Comparison of ENCODE assay signal across 17 cellular contexts in genomic region chr11:61080986-61081590, GRCh38. TPM values are rescaled to one million over a fixed set of nuclear protein-coding genes. Genes with fewer than 3 reads are reported as not detected.
DNase-seq lines count a peak whose midpoint lies in the region; ATAC-seq and TF ChIP-seq lines count a peak whose summit lies in the region.
"Had no signal": no experiment of that assay in that cellular context is flagged by ENCODE, and none has a peak within 500 bp of the region (broad histone marks: within the 10 kb centered on the region; RNA-seq: fewer than 3 reads in every experiment).

No MANE protein-coding gene starts in this region.

- no peaks in the 10 kb centered on the region for H3K36me3 Mint-ChIP-seq in CD4-positive, alpha-beta T cell (ENCODE audit: low read depth)
- peaks cover 6% of the 10 kb centered on the region for H3K36me3 Mint-ChIP-seq in activated CD8-positive, alpha-beta memory T cell treated with anti-CD3 and anti-CD28 coated beads, Interleukin-2, amount 10 ng/mL, durations not matched to agents 7 days and 5 days
- H3K36me3 Mint-ChIP-seq: mesothelial cell of epicardium had no signal

- ATAC-seq in CD4-positive, alpha-beta T cell (ENCODE audit: poor library complexity): no peak
- ATAC-seq in activated CD8-positive, alpha-beta memory T cell treated with anti-CD3 and anti-CD28 coated beads, Interleukin-2, amount 10 ng/mL, durations not matched to agents 7 days and 5 days: no peak
- no peak for ATAC-seq in GM18861 (IDR thresholded peaks at IDR 0.05; ENCODE audit: unreplicated experiment)

- H3K9me3 ChIP-seq in CD4-positive, alpha-beta T cell (ENCODE audit: control insufficient read depth, low read length): no peaks in the 10 kb centered on the region
- H3K9me3 ChIP-seq: esophagus squamous epithelium had no signal

- DNase-seq in CD4-positive, alpha-beta T cell: no peak
- DNase-seq in GM10266 (ENCODE audit: extremely low spot score) (no peak), iPS-NIHi7 (ENCODE audit: extremely low spot score) (peak; percentile 35), NCI-H526 (lab: John Stamatoyannopoulos, UW) (no peak), caudate nucleus (lab: John Stamatoyannopoulos, UW) (no peak), glomerular visceral epithelial cell (ENCODE audit: extremely low spot score) (no peak)
- DNase-seq in activated CD8-positive, alpha-beta memory T cell treated with anti-CD3 and anti-CD28 coated beads, Interleukin-2, amount 10 ng/mL, durations not matched to agents 7 days and 5 days: no peak
- DNase-seq: aorta, esophagus squamous epithelium, head of caudate nucleus, HFFc6, NCI-H1092 treated with DMSO at 0.1 percent for 48 hours, NCI-H2171, SHP77 treated with DMSO at 0.1 percent for 48 hours, T-helper 9 cell had no signal

- peak overlapping the region; percentile 98 for H3K27ac Mint-ChIP-seq in CD4-positive, alpha-beta T cell
- peak overlapping the region; percentile 98 for H3K27ac Mint-ChIP-seq in activated CD8-positive, alpha-beta memory T cell treated with anti-CD3 and anti-CD28 coated beads, Interleukin-2, amount 10 ng/mL, durations not matched to agents 7 days and 5 days
- H3K27ac Mint-ChIP-seq: HFFc6, mesothelial cell of epicardium had no signal

- peaks cover 79% of the 10 kb centered on the region for H3K4me1 Mint-ChIP-seq in CD4-positive, alpha-beta T cell (ENCODE audit: low read depth)
- peaks cover 73% of the 10 kb centered on the region for H3K4me1 Mint-ChIP-seq in activated CD8-positive, alpha-beta memory T cell treated with anti-CD3 and anti-CD28 coated beads, Interleukin-2, amount 10 ng/mL, durations not matched to agents 7 days and 5 days
- H3K4me1 Mint-ChIP-seq: mesothelial cell of epicardium had no signal

- no peak for TF ChIP-seq CTCF in CD4-positive, alpha-beta T cell (IDR thresholded peaks at IDR 0.05)
- peak; percentile 21 for TF ChIP-seq CTCF in GM10266 (IDR thresholded peaks at IDR 0.05; ENCODE audit: control insufficient read depth, insufficient read depth, low read depth, missing control alignments)

- POLR2A ChIA-PET in CD4-positive, alpha-beta T cell (lab: Charles Lee): interaction anchor here (0.7 to 14.5 kb wide), 36 partner anchors 10 to 169 kb away, joined by 3 to 237 read pairs (median 9); partner anchors contain the start of genes CD5 and TMEM109

- no peaks in the 10 kb centered on the region for H3K27me3 ChIP-seq in CD4-positive, alpha-beta T cell (ENCODE audit: control insufficient read depth, insufficient read depth, low read length)

- peak overlapping the region; percentile 91 for H3K4me3 Mint-ChIP-seq in CD4-positive, alpha-beta T cell
- peak overlapping the region; percentile 68 for H3K4me3 Mint-ChIP-seq in activated CD8-positive, alpha-beta memory T cell treated with anti-CD3 and anti-CD28 coated beads, Interleukin-2, amount 10 ng/mL, durations not matched to agents 7 days and 5 days
- H3K4me3 Mint-ChIP-seq: HFFc6, mesothelial cell of epicardium had no signal

- CTCF ChIA-PET in CD4-positive, alpha-beta T cell (lab: Charles Lee): interaction anchor here (0.7 to 3.3 kb wide), 17 partner anchors 9 to 165 kb away, joined by 3 to 19 read pairs (median 4); partner anchors contain the start of genes CD5 and CD6
- CTCF ChIA-PET in activated CD8-positive, alpha-beta memory T cell treated with anti-CD3 and anti-CD28 coated beads, Interleukin-2, amount 10 ng/mL, durations not matched to agents 7 days and 5 days (lab: Charles Lee): interaction anchor here (0.6 to 4.5 kb wide), 26 partner anchors 11 to 106 kb away, joined by 3 to 29 read pairs (median 4); partner anchors contain the start of gene CD5

- H3K27ac ChIP-seq in CD4-positive, alpha-beta T cell (ENCODE audit: low read depth, low read length): peak overlapping the region; percentile 90
- H3K27ac ChIP-seq in caudate nucleus (ENCODE audit: low read depth, low read length): no peak overlapping the region

- H3K27me3 Mint-ChIP-seq in CD4-positive, alpha-beta T cell: no peaks in the 10 kb centered on the region
- H3K27me3 Mint-ChIP-seq in activated CD8-positive, alpha-beta memory T cell treated with anti-CD3 and anti-CD28 coated beads, Interleukin-2, amount 10 ng/mL, durations not matched to agents 7 days and 5 days: no peaks in the 10 kb centered on the region

- peaks cover 3% of the 10 kb centered on the region for H3K9me3 Mint-ChIP-seq in CD4-positive, alpha-beta T cell
- H3K9me3 Mint-ChIP-seq in activated CD8-positive, alpha-beta memory T cell treated with anti-CD3 and anti-CD28 coated beads, Interleukin-2, amount 10 ng/mL, durations not matched to agents 7 days and 5 days (ENCODE audit: low read depth): peaks cover 2% of the 10 kb centered on the region

- intact Hi-C loops in CD4-positive, alpha-beta T cell (cut with DNase I, micrococcal nuclease): loop anchor here (2.0 to 5.0 kb wide), 3 partner anchors 39 to 106 kb away; no protein-coding TSS in a partner anchor

RNA-seq across cellular contexts. Expression of gene CD5, which starts 21.2 kb away (rescaled TPM):
- 100 to 1,000 TPM; 421 to 423 TPM for total RNA-seq in CD4-positive, alpha-beta T cell
- 100 to 1,000 TPM; 134 to 152 TPM for total RNA-seq in activated CD8-positive, alpha-beta memory T cell treated with anti-CD3 and anti-CD28 coated beads, Interleukin-2, amount 10 ng/mL, durations not matched to agents 7 days and 5 days
- total RNA-seq: HFFc6, mesothelial cell of epicardium had no signal
